ENCODE assay signal across 8 cellular contexts in genomic region chr6:159788276-159788675, GRCh38. TPM values are rescaled to one million over a fixed set of nuclear protein-coding genes. Genes with fewer than 3 reads are reported as not detected.
DNase-seq lines count a peak whose midpoint lies in the region; ATAC-seq and TF ChIP-seq lines count a peak whose summit lies in the region.

No MANE protein-coding gene starts in this region.

- peak overlapping the region; percentile 97 for H3K9ac ChIP-seq in neural progenitor cell

- TF ChIP-seq CTCF in RWPE1 (conservative IDR thresholded peaks at IDR 0.05; ENCODE audit: low read depth) (no peak), neural progenitor cell (IDR thresholded peaks at IDR 0.05) (no peak)

- peak; percentile 3 to 45 (median 13) for DNase-seq in CD4-positive, alpha-beta memory T cell
- DNase-seq in RWPE1 (ENCODE audit: low spot score) = no peak
- peak; percentile 13 for DNase-seq in neural progenitor cell (ENCODE audit: low spot score)
- no peak for DNase-seq in DMS153 treated with DMSO at 0.1 percent for 48 hours (lab: John Stamatoyannopoulos, UW; ENCODE audit: unreplicated experiment)

- peaks cover 54% of the 10 kb centered on the region for H3K4me1 ChIP-seq in CD4-positive, alpha-beta memory T cell (ENCODE audit: insufficient read depth, low read length)
- H3K4me1 ChIP-seq in ectodermal cell (ENCODE audit: control insufficient read depth, insufficient read depth, low read length) (peaks cover 7% of the 10 kb centered on the region), neural progenitor cell (peaks cover 22% of the 10 kb centered on the region)

- peak overlapping the region; percentile 99 for H3K4me2 ChIP-seq in neural progenitor cell

- H3K79me2 ChIP-seq in neural progenitor cell (ENCODE audit: low read depth) = peaks cover 91% of the 10 kb centered on the region

- WGBS in ectodermal cell, 2 experiments = 39 to 42% methylated on average over 14 to 15 of the region's 15 CpGs

- intact Hi-C loops in CD4-positive, alpha-beta memory T cell (cut with micrococcal nuclease) = loop anchor here (2.0 kb wide), 1 partner anchor 181 kb away; the partner anchor contains the start of gene IGF2R

- H3K27me3 Mint-ChIP-seq in CD4-positive, alpha-beta memory T cell = no peaks in the 10 kb centered on the region
- no peaks in the 10 kb centered on the region for H3K27me3 Mint-ChIP-seq in neural progenitor cell (ENCODE audit: insufficient read depth, low read depth)

- no peaks in the 10 kb centered on the region for H3K9me3 ChIP-seq in CD4-positive, alpha-beta memory T cell (ENCODE audit: control insufficient read depth in 1 of 2, low read length in 2 of 2)
- no peaks in the 10 kb centered on the region for H3K9me3 ChIP-seq in ectodermal cell (ENCODE audit: control insufficient read depth, low read length)
- H3K9me3 ChIP-seq in neural progenitor cell (ENCODE audit: low read depth) = no peaks in the 10 kb centered on the region

- no peaks in the 10 kb centered on the region for H3K27me3 ChIP-seq in CD4-positive, alpha-beta memory T cell (ENCODE audit: insufficient read depth, low read length)
- H3K27me3 ChIP-seq in ectodermal cell (ENCODE audit: control insufficient read depth, insufficient read depth, low read length, poor library complexity, severe bottlenecking) (no peaks in the 10 kb centered on the region), neural progenitor cell (no peaks in the 10 kb centered on the region)

- H3K4me3 ChIP-seq in CD4-positive, alpha-beta memory T cell (ENCODE audit: low read length in 2 of 2) = peak overlapping the region; percentile 43 to 90
- peak overlapping the region; percentile 68 for H3K4me3 ChIP-seq in ectodermal cell (ENCODE audit: insufficient read depth, low read depth, low read length)
- H3K4me3 ChIP-seq in neural progenitor cell = peak overlapping the region; percentile 99

- peaks cover 37 to 74% of the 10 kb centered on the region in 2 donors for H3K36me3 Mint-ChIP-seq in CD4-positive, alpha-beta memory T cell
- H3K36me3 Mint-ChIP-seq in neural progenitor cell = peaks cover 41% of the 10 kb centered on the region

- H3F3A ChIP-seq in neural progenitor cell (ENCODE audit: low read depth) = peaks cover 22% of the 10 kb centered on the region

- peak overlapping the region; percentile 88 to 94 (median 93) for H3K27ac Mint-ChIP-seq in CD4-positive, alpha-beta memory T cell
- H3K27ac Mint-ChIP-seq in neural progenitor cell = no peak overlapping the region

- peaks cover 61% of the 10 kb centered on the region for H4K20me1 ChIP-seq in neural progenitor cell (ENCODE audit: low read depth)

- peak overlapping the region; percentile 93 for H3K27ac ChIP-seq in CD4-positive, alpha-beta memory T cell (ENCODE audit: low read depth, low read length)
- peak overlapping the region; percentile 95 for H3K27ac ChIP-seq in RWPE1
- H3K27ac ChIP-seq in ectodermal cell (ENCODE audit: insufficient read depth, low read depth, low read length, poor library complexity, severe bottlenecking) = no peak overlapping the region
- no peak overlapping the region for H3K27ac ChIP-seq in neural progenitor cell

- peak overlapping the region; percentile 88 to 99 (median 95) for H3K4me3 Mint-ChIP-seq in CD4-positive, alpha-beta memory T cell
- H3K4me3 Mint-ChIP-seq in neural progenitor cell = peak overlapping the region; percentile 97

- POLR2A ChIA-PET in CD4-positive, alpha-beta memory T cell (lab: Charles Lee; ENCODE audit: partially characterized antibody) = interaction anchor here (1.1 to 6.8 kb wide), 11 partner anchors 12 to 674 kb away, joined by 3 to 169 read pairs (median 5); partner anchors contain the start of genes ACAT2, SOD2 and WTAP
- POLR2A ChIA-PET in RWPE1 (lab: Yijun Ruan, JAX; ENCODE audit: low non-redundant PET) = interaction anchor here (1.6 kb wide), 1 partner anchor 26 kb away, joined by 5 read pairs; the partner anchor contains the start of gene ACAT2

- no peak overlapping the region for H2AFZ ChIP-seq in neural progenitor cell (replicated peaks)

- ATAC-seq in HG03571 (IDR thresholded peaks at IDR 0.05; ENCODE audit: unreplicated experiment) (no peak), GM21576 (IDR thresholded peaks at IDR 0.05; ENCODE audit: unreplicated experiment) (no peak), GM19455 (IDR thresholded peaks at IDR 0.05; ENCODE audit: unreplicated experiment) (no peak)

- H3K36me3 ChIP-seq in CD4-positive, alpha-beta memory T cell (ENCODE audit: insufficient read depth, low read length) = peaks cover 43% of the 10 kb centered on the region
- H3K36me3 ChIP-seq in ectodermal cell (ENCODE audit: control insufficient read depth, insufficient read depth, low read length) (peaks cover 23% of the 10 kb centered on the region), neural progenitor cell (peaks cover 50% of the 10 kb centered on the region)

- CTCF ChIA-PET in CD4-positive, alpha-beta memory T cell (lab: Charles Lee; ENCODE audit: partially characterized antibody) = interaction anchor here (1.0 to 4.3 kb wide), 5 partner anchors 8 to 96 kb away, joined by 4 to 37 read pairs (median 8); partner anchors contain the start of genes SOD2 and WTAP
- CTCF ChIA-PET in RWPE1 (lab: Yijun Ruan, JAX) = interaction anchor here (0.6 kb wide), 1 partner anchor 26 kb away, joined by 4 read pairs; the partner anchor contains the start of gene ACAT2

- no peaks in the 10 kb centered on the region for H3K9me3 Mint-ChIP-seq in CD4-positive, alpha-beta memory T cell
- H3K9me3 Mint-ChIP-seq in neural progenitor cell = no peaks in the 10 kb centered on the region

- H3K4me1 Mint-ChIP-seq in CD4-positive, alpha-beta memory T cell = peaks cover 33 to 68% (median 53%) of the 10 kb centered on the region in 4 donors
- H3K4me1 Mint-ChIP-seq in neural progenitor cell = peaks cover 31% of the 10 kb centered on the region

RNA-seq across cellular contexts. Expression of gene TCP1, which starts 1.1 kb away (rescaled TPM):
- total RNA-seq in CD4-positive, alpha-beta memory T cell = 100 to 1,000 TPM; 151 to 162 TPM
- 100 to 1,000 TPM in 1 of 2 donors, 10 to 100 TPM in 1; 84.3 to 114 TPM for polyA plus RNA-seq in CD4-positive, alpha-beta memory T cell
- 248 TPM for polyA plus RNA-seq in ectodermal cell (2013, experiment 1 of 4)
- 246 TPM for polyA plus RNA-seq in ectodermal cell (2013, experiment 2 of 4)
- polyA plus RNA-seq in ectodermal cell (2013, experiment 3 of 4) = 178 TPM
- 196 TPM for polyA plus RNA-seq in ectodermal cell (2013, experiment 4 of 4)
- total RNA-seq in neural progenitor cell (ENCODE audit: low replicate concordance) = 264 and 334 TPM in 2 replicates

RNA-seq across cellular contexts. Expression of gene MRPL18, which starts 2.0 kb away (rescaled TPM):
- 10 to 100 TPM; 43.9 to 45.2 TPM for total RNA-seq in CD4-positive, alpha-beta memory T cell
- polyA plus RNA-seq in CD4-positive, alpha-beta memory T cell = 100 to 1,000 TPM in 1 of 2 donors, 10 to 100 TPM in 1; 68.5 to 105 TPM
- polyA plus RNA-seq in ectodermal cell (2013, experiment 1 of 4) = 53.2 TPM
- 44.8 TPM for polyA plus RNA-seq in ectodermal cell (2013, experiment 2 of 4)
- 36.9 TPM for polyA plus RNA-seq in ectodermal cell (2013, experiment 3 of 4)
- 39.4 TPM for polyA plus RNA-seq in ectodermal cell (2013, experiment 4 of 4)
- 64.5 and 69.1 TPM in 2 replicates for total RNA-seq in neural progenitor cell (ENCODE audit: low replicate concordance)

RNA-seq across cellular contexts. Expression of gene PNLDC1, which starts 11.8 kb away (rescaled TPM):
- under 1 TPM; 0.47 to 0.94 TPM for total RNA-seq in CD4-positive, alpha-beta memory T cell
- under 1 TPM in 1 of 2 donors, not detected in 1; 0.23 TPM for polyA plus RNA-seq in CD4-positive, alpha-beta memory T cell
- not detected for polyA plus RNA-seq in ectodermal cell (2013, experiment 1 of 4)
- 0.23 TPM for polyA plus RNA-seq in ectodermal cell (2013, experiment 2 of 4)
- polyA plus RNA-seq in ectodermal cell (2013, experiment 3 of 4) = 0.37 TPM
- polyA plus RNA-seq in ectodermal cell (2013, experiment 4 of 4) = not detected
- total RNA-seq in neural progenitor cell (ENCODE audit: low replicate concordance) = 0.06 TPM in 1 of 2 replicates, not detected in the other

RNA-seq across cellular contexts. Expression of gene ACAT2, which starts 26.4 kb away (rescaled TPM):
- total RNA-seq in CD4-positive, alpha-beta memory T cell = 10 to 100 TPM; 30.5 to 30.9 TPM
- polyA plus RNA-seq in CD4-positive, alpha-beta memory T cell = 10 to 100 TPM; 43.5 to 53.2 TPM
- 106 TPM for polyA plus RNA-seq in ectodermal cell (2013, experiment 1 of 4)
- 90.8 TPM for polyA plus RNA-seq in ectodermal cell (2013, experiment 2 of 4)
- polyA plus RNA-seq in ectodermal cell (2013, experiment 3 of 4) = 55.1 TPM
- 44.3 TPM for polyA plus RNA-seq in ectodermal cell (2013, experiment 4 of 4)
- 92.5 and 101 TPM in 2 replicates for total RNA-seq in neural progenitor cell (ENCODE audit: low replicate concordance)

Comparison
In these comparisons a context has a peak if more than half of its experiments do, and no peak if none do; other contexts are left out.
1. DNase-seq: peak in CD4-positive, alpha-beta memory T cell (5 of 5) and neural progenitor cell (single experiment); none in RWPE1 (single experiment) and DMS153 treated with DMSO at 0.1 percent for 48 hours (single experiment).
2. H3K27ac ChIP-seq: peak in CD4-positive, alpha-beta memory T cell (single experiment) and RWPE1 (single experiment); none in ectodermal cell (single experiment) and neural progenitor cell (single experiment).
3. Peak in every context shown above with its lines, with median percentiles within 50 percentile points of each other: H3K4me3 ChIP-seq.